ENCODE assay signal across 1 cellular context in the genomic region with DNA sequence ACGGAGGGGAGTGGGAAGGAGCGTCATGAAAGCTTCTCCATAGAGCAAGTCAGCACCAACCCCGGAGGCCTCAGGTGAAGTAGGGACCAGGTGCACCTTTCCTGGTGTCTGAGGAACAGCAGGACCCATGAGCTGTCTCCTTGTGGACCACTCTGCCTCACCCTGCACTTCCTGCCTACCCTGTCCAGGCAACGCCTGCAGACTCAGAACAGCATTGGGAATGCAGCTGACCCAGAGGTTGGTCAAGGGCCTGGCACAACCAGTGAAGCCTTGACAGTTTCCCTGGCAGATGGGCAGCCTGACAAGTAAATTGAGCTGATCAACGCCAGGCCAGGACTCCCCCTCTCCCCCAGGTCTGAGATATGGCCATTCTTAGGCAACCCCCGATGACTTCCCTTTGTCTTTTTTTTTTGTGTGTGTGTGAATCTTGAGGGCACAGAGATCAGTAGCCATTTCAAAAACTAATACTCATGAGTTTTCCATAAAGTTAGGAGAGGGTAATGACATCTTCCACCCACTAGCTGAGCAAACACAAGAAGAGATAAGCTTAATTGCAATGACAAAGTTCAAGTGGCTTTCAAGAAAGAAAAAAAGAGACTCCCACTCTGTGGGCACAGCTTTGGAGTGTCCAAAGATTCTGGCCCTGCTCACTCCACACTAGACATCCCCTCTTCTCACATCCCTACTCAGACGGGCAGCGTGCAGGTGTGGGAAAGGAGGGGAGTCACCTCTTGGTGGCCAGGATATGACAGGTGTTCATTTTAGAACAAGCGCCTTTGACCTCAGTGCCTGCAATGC.
A peak's percentile ranks its signal among the peaks of the same experiment; 100 is the strongest.
TF ChIP-seq lines count a peak whose summit lies in the region.

No MANE protein-coding gene starts in this region.

TF ChIP-seq in HepG2, 621 proteins besides CTCF, POLR2A, EP300 and RAD21 (continued from another document and continues in another):
- TF ChIP-seq, protein P1, sequence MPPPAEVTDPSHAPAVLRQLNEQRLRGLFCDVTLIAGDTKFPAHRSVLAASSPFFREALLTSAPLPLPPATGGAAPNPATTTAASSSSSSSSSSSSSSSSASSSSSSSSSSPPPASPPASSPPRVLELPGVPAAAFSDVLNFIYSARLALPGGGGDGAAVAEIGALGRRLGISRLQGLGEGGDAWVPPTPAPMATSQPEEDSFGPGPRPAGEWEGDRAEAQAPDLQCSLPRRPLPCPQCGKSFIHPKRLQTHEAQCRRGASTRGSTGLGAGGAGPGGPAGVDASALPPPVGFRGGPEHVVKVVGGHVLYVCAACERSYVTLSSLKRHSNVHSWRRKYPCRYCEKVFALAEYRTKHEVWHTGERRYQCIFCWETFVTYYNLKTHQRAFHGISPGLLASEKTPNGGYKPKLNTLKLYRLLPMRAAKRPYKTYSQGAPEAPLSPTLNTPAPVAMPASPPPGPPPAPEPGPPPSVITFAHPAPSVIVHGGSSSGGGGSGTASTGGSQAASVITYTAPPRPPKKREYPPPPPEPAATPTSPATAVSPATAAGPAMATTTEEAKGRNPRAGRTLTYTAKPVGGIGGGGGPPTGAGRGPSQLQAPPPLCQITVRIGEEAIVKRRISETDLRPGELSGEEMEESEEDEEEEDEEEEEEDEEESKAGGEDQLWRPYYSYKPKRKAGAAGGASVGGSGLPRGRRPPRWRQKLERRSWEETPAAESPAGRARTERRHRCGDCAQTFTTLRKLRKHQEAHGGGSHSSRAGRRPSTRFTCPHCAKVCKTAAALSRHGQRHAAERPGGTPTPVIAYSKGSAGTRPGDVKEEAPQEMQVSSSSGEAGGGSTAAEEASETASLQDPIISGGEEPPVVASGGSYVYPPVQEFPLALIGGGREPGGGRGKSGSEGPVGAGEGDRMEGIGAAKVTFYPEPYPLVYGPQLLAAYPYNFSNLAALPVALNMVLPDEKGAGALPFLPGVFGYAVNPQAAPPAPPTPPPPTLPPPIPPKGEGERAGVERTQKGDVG (CRISPR knock-in tag; IDR thresholded peaks at IDR 0.05; ENCODE audit: borderline replicate concordance) = peak; percentile 29; the same call in 1 of the 2 replicates
- peak; percentile 16; the same call in 1 of the 2 replicates for TF ChIP-seq FOXO1 (CRISPR knock-in tag; IDR thresholded peaks at IDR 0.05)
- TF ChIP-seq NFE2 (CRISPR knock-in tag; IDR thresholded peaks at IDR 0.05) = no peak
- no peak for TF ChIP-seq POLR2AphosphoS2 (IDR thresholded peaks at IDR 0.05; ENCODE audit: low read depth, low read length)
- no peak for TF ChIP-seq SP140L (CRISPR knock-in tag; IDR thresholded peaks at IDR 0.05; ENCODE audit: borderline replicate concordance)
- no peak for TF ChIP-seq LCORL (IDR thresholded peaks at IDR 0.05)
- TF ChIP-seq LCORL (CRISPR knock-in tag; IDR thresholded peaks at IDR 0.05) = peak; percentile 71; the same call in 1 of the 2 replicates
- TF ChIP-seq ZBTB7B (CRISPR knock-in tag; IDR thresholded peaks at IDR 0.05) = peak; percentile 33; the same call in 1 of the 2 replicates
- no peak for TF ChIP-seq NR2F1 (CRISPR knock-in tag; IDR thresholded peaks at IDR 0.05)
- TF ChIP-seq CCDC6 (CRISPR knock-in tag; IDR thresholded peaks at IDR 0.05) = peak; percentile 51; the same call in 1 of the 2 replicates
- TF ChIP-seq, protein P2, sequence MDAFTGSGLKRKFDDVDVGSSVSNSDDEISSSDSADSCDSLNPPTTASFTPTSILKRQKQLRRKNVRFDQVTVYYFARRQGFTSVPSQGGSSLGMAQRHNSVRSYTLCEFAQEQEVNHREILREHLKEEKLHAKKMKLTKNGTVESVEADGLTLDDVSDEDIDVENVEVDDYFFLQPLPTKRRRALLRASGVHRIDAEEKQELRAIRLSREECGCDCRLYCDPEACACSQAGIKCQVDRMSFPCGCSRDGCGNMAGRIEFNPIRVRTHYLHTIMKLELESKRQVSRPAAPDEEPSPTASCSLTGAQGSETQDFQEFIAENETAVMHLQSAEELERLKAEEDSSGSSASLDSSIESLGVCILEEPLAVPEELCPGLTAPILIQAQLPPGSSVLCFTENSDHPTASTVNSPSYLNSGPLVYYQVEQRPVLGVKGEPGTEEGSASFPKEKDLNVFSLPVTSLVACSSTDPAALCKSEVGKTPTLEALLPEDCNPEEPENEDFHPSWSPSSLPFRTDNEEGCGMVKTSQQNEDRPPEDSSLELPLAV (CRISPR knock-in tag; conservative IDR thresholded peaks at IDR 0.05; ENCODE audit: low read depth) = no peak
- TF ChIP-seq SOX6 (IDR thresholded peaks at IDR 0.05) = no peak
- peak; percentile 92 for TF ChIP-seq SOX6 (CRISPR knock-in tag; IDR thresholded peaks at IDR 0.05)
- TF ChIP-seq ZNF720 (CRISPR knock-in tag; IDR thresholded peaks at IDR 0.05) = no peak
- no peak for TF ChIP-seq YEATS4 (CRISPR knock-in tag; IDR thresholded peaks at IDR 0.05; ENCODE audit: borderline replicate concordance)
- TF ChIP-seq ZNF776 (CRISPR knock-in tag; IDR thresholded peaks at IDR 0.05) = no peak
- no peak for TF ChIP-seq ZFP62 (CRISPR knock-in tag; IDR thresholded peaks at IDR 0.05)
- peak; percentile 95 for TF ChIP-seq MED13 (CRISPR knock-in tag; IDR thresholded peaks at IDR 0.05)
- TF ChIP-seq GFI1 (CRISPR knock-in tag; IDR thresholded peaks at IDR 0.05; ENCODE audit: borderline replicate concordance) = 0 out of 2 replicates have a peak, but pooled peaks have one; percentile 41
- TF ChIP-seq SALL1 (CRISPR knock-in tag; IDR thresholded peaks at IDR 0.05) = no peak; the same call in none of the 2 replicates
- TF ChIP-seq ZNF660 (CRISPR knock-in tag; IDR thresholded peaks at IDR 0.05; ENCODE audit: borderline replicate concordance, low read depth) = no peak
- no peak for TF ChIP-seq MLLT10 (CRISPR knock-in tag; IDR thresholded peaks at IDR 0.05)
- peak; percentile 69; the same call in 1 of the 2 replicates for TF ChIP-seq HMG20A (CRISPR knock-in tag; IDR thresholded peaks at IDR 0.05; ENCODE audit: borderline replicate concordance)
- TF ChIP-seq, protein P3, sequence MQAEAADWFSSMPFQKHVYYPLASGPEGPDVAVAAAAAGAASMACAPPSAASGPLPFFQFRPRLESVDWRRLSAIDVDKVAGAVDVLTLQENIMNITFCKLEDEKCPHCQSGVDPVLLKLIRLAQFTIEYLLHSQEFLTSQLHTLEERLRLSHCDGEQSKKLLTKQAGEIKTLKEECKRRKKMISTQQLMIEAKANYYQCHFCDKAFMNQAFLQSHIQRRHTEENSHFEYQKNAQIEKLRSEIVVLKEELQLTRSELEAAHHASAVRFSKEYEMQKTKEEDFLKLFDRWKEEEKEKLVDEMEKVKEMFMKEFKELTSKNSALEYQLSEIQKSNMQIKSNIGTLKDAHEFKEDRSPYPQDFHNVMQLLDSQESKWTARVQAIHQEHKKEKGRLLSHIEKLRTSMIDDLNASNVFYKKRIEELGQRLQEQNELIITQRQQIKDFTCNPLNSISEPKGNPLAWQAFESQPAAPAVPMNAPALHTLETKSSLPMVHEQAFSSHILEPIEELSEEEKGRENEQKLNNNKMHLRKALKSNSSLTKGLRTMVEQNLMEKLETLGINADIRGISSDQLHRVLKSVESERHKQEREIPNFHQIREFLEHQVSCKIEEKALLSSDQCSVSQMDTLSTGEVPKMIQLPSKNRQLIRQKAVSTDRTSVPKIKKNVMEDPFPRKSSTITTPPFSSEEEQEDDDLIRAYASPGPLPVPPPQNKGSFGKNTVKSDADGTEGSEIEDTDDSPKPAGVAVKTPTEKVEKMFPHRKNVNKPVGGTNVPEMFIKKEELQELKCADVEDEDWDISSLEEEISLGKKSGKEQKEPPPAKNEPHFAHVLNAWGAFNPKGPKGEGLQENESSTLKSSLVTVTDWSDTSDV (CRISPR knock-in tag; IDR thresholded peaks at IDR 0.05) = no peak
- no peak for TF ChIP-seq REL (CRISPR knock-in tag; conservative IDR thresholded peaks at IDR 0.05)
- TF ChIP-seq TMF1 (CRISPR knock-in tag; IDR thresholded peaks at IDR 0.05; ENCODE audit: low read depth) = no peak
- no peak for TF ChIP-seq HNRNPH1 (optimal IDR thresholded peaks at IDR 0.05; ENCODE audit: low read depth, low read length)
- TF ChIP-seq CENPX (CRISPR knock-in tag; IDR thresholded peaks at IDR 0.05) = no peak
- TF ChIP-seq POGZ (CRISPR knock-in tag; IDR thresholded peaks at IDR 0.05) = peak; percentile 1; the same call in 1 of the 2 replicates
- no peak for TF ChIP-seq MBNL3 (CRISPR knock-in tag; conservative IDR thresholded peaks at IDR 0.05)
- TF ChIP-seq ZNF335 (CRISPR knock-in tag; IDR thresholded peaks at IDR 0.05) = no peak
- TF ChIP-seq, protein P4, sequence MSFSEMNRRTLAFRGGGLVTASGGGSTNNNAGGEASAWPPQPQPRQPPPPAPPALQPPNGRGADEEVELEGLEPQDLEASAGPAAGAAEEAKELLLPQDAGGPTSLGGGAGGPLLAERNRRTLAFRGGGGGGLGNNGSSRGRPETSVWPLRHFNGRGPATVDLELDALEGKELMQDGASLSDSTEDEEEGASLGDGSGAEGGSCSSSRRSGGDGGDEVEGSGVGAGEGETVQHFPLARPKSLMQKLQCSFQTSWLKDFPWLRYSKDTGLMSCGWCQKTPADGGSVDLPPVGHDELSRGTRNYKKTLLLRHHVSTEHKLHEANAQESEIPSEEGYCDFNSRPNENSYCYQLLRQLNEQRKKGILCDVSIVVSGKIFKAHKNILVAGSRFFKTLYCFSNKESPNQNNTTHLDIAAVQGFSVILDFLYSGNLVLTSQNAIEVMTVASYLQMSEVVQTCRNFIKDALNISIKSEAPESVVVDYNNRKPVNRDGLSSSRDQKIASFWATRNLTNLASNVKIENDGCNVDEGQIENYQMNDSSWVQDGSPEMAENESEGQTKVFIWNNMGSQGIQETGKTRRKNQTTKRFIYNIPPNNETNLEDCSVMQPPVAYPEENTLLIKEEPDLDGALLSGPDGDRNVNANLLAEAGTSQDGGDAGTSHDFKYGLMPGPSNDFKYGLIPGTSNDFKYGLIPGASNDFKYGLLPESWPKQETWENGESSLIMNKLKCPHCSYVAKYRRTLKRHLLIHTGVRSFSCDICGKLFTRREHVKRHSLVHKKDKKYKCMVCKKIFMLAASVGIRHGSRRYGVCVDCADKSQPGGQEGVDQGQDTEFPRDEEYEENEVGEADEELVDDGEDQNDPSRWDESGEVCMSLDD (CRISPR knock-in tag; IDR thresholded peaks at IDR 0.05; ENCODE audit: borderline replicate concordance) = no peak
- no peak for TF ChIP-seq ZNF136 (CRISPR knock-in tag; IDR thresholded peaks at IDR 0.05; ENCODE audit: low read depth)
- no peak for TF ChIP-seq PCBP1 (IDR thresholded peaks at IDR 0.05; ENCODE audit: borderline replicate concordance, low read depth, low read length)
- TF ChIP-seq KAT8 (CRISPR knock-in tag; IDR thresholded peaks at IDR 0.05) = peak; percentile 35; the same call in 1 of the 2 replicates
- no peak for TF ChIP-seq ZNF678 (CRISPR knock-in tag; IDR thresholded peaks at IDR 0.05)
- TF ChIP-seq ZNF205 (CRISPR knock-in tag; IDR thresholded peaks at IDR 0.05) = no peak; the same call in 1 of the 2 replicates
- TF ChIP-seq NKX3-1 (CRISPR knock-in tag; IDR thresholded peaks at IDR 0.05) = peak; percentile 70; the same call in 1 of the 2 replicates
- no peak for TF ChIP-seq IKZF1 (IDR thresholded peaks at IDR 0.05)
- TF ChIP-seq ZNF263 (CRISPR knock-in tag; IDR thresholded peaks at IDR 0.05) = 0 out of 2 replicates have a peak, but pooled peaks have one; percentile 32
- TF ChIP-seq, protein P5, sequence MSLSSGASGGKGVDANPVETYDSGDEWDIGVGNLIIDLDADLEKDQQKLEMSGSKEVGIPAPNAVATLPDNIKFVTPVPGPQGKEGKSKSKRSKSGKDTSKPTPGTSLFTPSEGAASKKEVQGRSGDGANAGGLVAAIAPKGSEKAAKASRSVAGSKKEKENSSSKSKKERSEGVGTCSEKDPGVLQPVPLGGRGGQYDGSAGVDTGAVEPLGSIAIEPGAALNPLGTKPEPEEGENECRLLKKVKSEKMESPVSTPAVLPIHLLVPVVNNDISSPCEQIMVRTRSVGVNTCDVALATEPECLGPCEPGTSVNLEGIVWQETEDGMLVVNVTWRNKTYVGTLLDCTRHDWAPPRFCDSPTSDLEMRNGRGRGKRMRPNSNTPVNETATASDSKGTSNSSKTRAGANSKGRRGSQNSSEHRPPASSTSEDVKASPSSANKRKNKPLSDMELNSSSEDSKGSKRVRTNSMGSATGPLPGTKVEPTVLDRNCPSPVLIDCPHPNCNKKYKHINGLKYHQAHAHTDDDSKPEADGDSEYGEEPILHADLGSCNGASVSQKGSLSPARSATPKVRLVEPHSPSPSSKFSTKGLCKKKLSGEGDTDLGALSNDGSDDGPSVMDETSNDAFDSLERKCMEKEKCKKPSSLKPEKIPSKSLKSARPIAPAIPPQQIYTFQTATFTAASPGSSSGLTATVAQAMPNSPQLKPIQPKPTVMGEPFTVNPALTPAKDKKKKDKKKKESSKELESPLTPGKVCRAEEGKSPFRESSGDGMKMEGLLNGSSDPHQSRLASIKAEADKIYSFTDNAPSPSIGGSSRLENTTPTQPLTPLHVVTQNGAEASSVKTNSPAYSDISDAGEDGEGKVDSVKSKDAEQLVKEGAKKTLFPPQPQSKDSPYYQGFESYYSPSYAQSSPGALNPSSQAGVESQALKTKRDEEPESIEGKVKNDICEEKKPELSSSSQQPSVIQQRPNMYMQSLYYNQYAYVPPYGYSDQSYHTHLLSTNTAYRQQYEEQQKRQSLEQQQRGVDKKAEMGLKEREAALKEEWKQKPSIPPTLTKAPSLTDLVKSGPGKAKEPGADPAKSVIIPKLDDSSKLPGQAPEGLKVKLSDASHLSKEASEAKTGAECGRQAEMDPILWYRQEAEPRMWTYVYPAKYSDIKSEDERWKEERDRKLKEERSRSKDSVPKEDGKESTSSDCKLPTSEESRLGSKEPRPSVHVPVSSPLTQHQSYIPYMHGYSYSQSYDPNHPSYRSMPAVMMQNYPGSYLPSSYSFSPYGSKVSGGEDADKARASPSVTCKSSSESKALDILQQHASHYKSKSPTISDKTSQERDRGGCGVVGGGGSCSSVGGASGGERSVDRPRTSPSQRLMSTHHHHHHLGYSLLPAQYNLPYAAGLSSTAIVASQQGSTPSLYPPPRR (CRISPR knock-in tag; IDR thresholded peaks at IDR 0.05; ENCODE audit: borderline replicate concordance) = peak; percentile 88
- TF ChIP-seq TEAD3 (CRISPR knock-in tag; optimal IDR thresholded peaks at IDR 0.05; ENCODE audit: borderline replicate concordance) = no peak
- no peak for TF ChIP-seq PHF20 (CRISPR knock-in tag; IDR thresholded peaks at IDR 0.05)
- no peak for TF ChIP-seq SNRNP70 (IDR thresholded peaks at IDR 0.05; ENCODE audit: low read depth, low read length)
- TF ChIP-seq MTF2 (CRISPR knock-in tag; IDR thresholded peaks at IDR 0.05; ENCODE audit: borderline replicate concordance) = no peak
- TF ChIP-seq ZIK1 (CRISPR knock-in tag; IDR thresholded peaks at IDR 0.05; ENCODE audit: borderline replicate concordance, low read depth) = no peak
- TF ChIP-seq MEIS2 (CRISPR knock-in tag; IDR thresholded peaks at IDR 0.05) = no peak
- TF ChIP-seq ZNF34 (CRISPR knock-in tag; IDR thresholded peaks at IDR 0.05; ENCODE audit: borderline replicate concordance) = no peak
- TF ChIP-seq ZFY (CRISPR knock-in tag; IDR thresholded peaks at IDR 0.05) = peak; percentile 58
- TF ChIP-seq GPN1 (CRISPR knock-in tag; IDR thresholded peaks at IDR 0.05; ENCODE audit: borderline replicate concordance) = no peak
- peak; percentile 86 for TF ChIP-seq GATAD2A (CRISPR knock-in tag; IDR thresholded peaks at IDR 0.05)
- TF ChIP-seq, protein P6, sequence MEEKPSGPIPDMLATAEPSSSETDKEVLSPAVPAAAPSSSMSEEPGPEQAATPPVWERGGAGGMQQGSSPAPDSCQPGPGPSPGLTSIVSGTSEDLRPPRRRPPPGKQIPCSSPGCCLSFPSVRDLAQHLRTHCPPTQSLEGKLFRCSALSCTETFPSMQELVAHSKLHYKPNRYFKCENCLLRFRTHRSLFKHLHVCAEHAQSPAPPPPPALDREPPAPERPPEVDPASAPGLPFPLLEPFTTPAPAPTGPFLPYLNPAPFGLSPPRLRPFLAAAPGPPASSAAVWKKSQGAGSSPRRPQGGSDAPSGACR (CRISPR knock-in tag; IDR thresholded peaks at IDR 0.05) = no peak
- no peak for TF ChIP-seq AKAP8 (CRISPR knock-in tag; IDR thresholded peaks at IDR 0.05)
- peak; percentile 76 for TF ChIP-seq PHF21A (CRISPR knock-in tag; IDR thresholded peaks at IDR 0.05)
